ENCODE assay signal across 15 cellular contexts in genomic region chr16:2243781-2244180, GRCh38. TPM values are rescaled to one million over a fixed set of nuclear protein-coding genes. Genes with fewer than 3 reads are reported as not detected.
DNase-seq lines count a peak whose midpoint lies in the region; ATAC-seq, FAIRE-seq and TF ChIP-seq lines count a peak whose summit lies in the region.
"Had no signal": no experiment of that assay in that cellular context is flagged by ENCODE, and none has a peak within 500 bp of the region (broad histone marks: within the 10 kb centered on the region; RNA-seq: fewer than 3 reads in every experiment).

No MANE protein-coding gene starts in this region.

- in situ Hi-C loops in K562 (cut with MboI), result no loop called here

- H4K20me1 ChIP-seq in K562 (replicated peaks; ENCODE audit: control insufficient read depth, insufficient read depth, low read length), result no peaks in the 10 kb centered on the region
- H4K20me1 ChIP-seq in neural progenitor cell (ENCODE audit: low read depth), result peaks cover 15% of the 10 kb centered on the region

- no peaks in the 10 kb centered on the region for H3K9me3 Mint-ChIP-seq in natural killer cell treated with Interleukin-12 subunit alpha and Interleukin-12 subunit beta and Interleukin-15 and Interleukin-18, amount 100 ng/mL, for 72 hours
- no peaks in the 10 kb centered on the region for H3K9me3 Mint-ChIP-seq in natural killer cell
- H3K9me3 Mint-ChIP-seq in neural crest cell, result no peaks in the 10 kb centered on the region
- H3K9me3 Mint-ChIP-seq in neural progenitor cell, result no peaks in the 10 kb centered on the region
- H3K9me3 Mint-ChIP-seq: CD8-positive, alpha-beta T cell had no signal

- H3K79me2 ChIP-seq in K562 (ENCODE audit: control insufficient read depth, insufficient read depth, low read length) (peaks cover 22% of the 10 kb centered on the region), neural progenitor cell (ENCODE audit: low read depth) (peaks cover 19% of the 10 kb centered on the region)

- H3K9me3 ChIP-seq in K562 (replicated peaks; ENCODE audit: control insufficient read depth, insufficient read depth, low read depth, low read length), result no peaks in the 10 kb centered on the region
- no peaks in the 10 kb centered on the region for H3K9me3 ChIP-seq in neural progenitor cell (ENCODE audit: low read depth)
- H3K9me3 ChIP-seq: BE2C, Caco-2 had no signal

- TF ChIP-seq POLR2A in K562 (conservative IDR thresholded peaks at IDR 0.05), result no peak

- H3K4me3 Mint-ChIP-seq in natural killer cell treated with Interleukin-12 subunit alpha and Interleukin-12 subunit beta and Interleukin-15 and Interleukin-18, amount 100 ng/mL, for 72 hours, result no peak overlapping the region
- no peak overlapping the region for H3K4me3 Mint-ChIP-seq in natural killer cell
- peak overlapping the region; percentile 22 for H3K4me3 Mint-ChIP-seq in neural crest cell
- no peak overlapping the region for H3K4me3 Mint-ChIP-seq in neural progenitor cell
- H3K4me3 Mint-ChIP-seq: CD14-positive monocyte; CD8-positive, alpha-beta T cell had no signal

- H3K4me2 ChIP-seq in K562 (ENCODE audit: insufficient read depth, low read length), result no peak overlapping the region
- no peak overlapping the region for H3K4me2 ChIP-seq in neural progenitor cell

- peaks cover 0 to 2% of the 10 kb centered on the region in 2 donors for H3K4me1 Mint-ChIP-seq in natural killer cell treated with Interleukin-12 subunit alpha and Interleukin-12 subunit beta and Interleukin-15 and Interleukin-18, amount 100 ng/mL, for 72 hours (ENCODE audit: low read depth in 2 of 2)
- H3K4me1 Mint-ChIP-seq in natural killer cell (no peaks in the 10 kb centered on the region), neural crest cell (no peaks in the 10 kb centered on the region), neural progenitor cell (no peaks in the 10 kb centered on the region)

- BruUV-seq in K562 (replicated peaks; lab: Mats Ljungman, UMichigan), result no TSS peak

- intact Hi-C loops in natural killer cell (cut with micrococcal nuclease), result no loop called here
- intact Hi-C loops in K562 (cut with micrococcal nuclease), result no loop called here

- TF ChIP-seq EP300 in K562 (IDR thresholded peaks at IDR 0.05; ENCODE audit: low read length), result no peak

- no peak for TF ChIP-seq CTCF in natural killer cell (IDR thresholded peaks at IDR 0.05)
- TF ChIP-seq CTCF in K562 (IDR thresholded peaks at IDR 0.05 in 2 of 3, conservative IDR thresholded peaks at IDR 0.05 in 1 of 3; ENCODE audit: insufficient read depth in 2 of 3, low read depth in 1 of 3, low read length in 3 of 3), result no peak
- TF ChIP-seq CTCF in neural crest cell (conservative IDR thresholded peaks at IDR 0.05), result no peak
- TF ChIP-seq CTCF in neural progenitor cell (IDR thresholded peaks at IDR 0.05), result no peak

- no peaks in the 10 kb centered on the region for H3K27me3 Mint-ChIP-seq in natural killer cell treated with Interleukin-12 subunit alpha and Interleukin-12 subunit beta and Interleukin-15 and Interleukin-18, amount 100 ng/mL, for 72 hours
- no peaks in the 10 kb centered on the region for H3K27me3 Mint-ChIP-seq in natural killer cell (ENCODE audit: low read depth in 2 of 2)
- H3K27me3 Mint-ChIP-seq in neural crest cell (ENCODE audit: low read depth), result peaks cover 12% of the 10 kb centered on the region
- H3K27me3 Mint-ChIP-seq in neural progenitor cell (ENCODE audit: insufficient read depth, low read depth), result peaks cover 6% of the 10 kb centered on the region

- H3K36me3 ChIP-seq in H7 (replicated peaks; ENCODE audit: control insufficient read depth, insufficient read depth, low read length), result peaks cover 11% of the 10 kb centered on the region
- H3K36me3 ChIP-seq in K562 (ENCODE audit: control insufficient read depth, insufficient read depth, low read length), result peaks cover 74% of the 10 kb centered on the region; the same call in 2 of the 3 replicates
- H3K36me3 ChIP-seq in neural progenitor cell, result no peaks in the 10 kb centered on the region

- H3K4me1 ChIP-seq in K562 (replicated peaks in 1 of 2; ENCODE audit: control insufficient read depth in 2 of 2, insufficient read depth in 2 of 2, low read length in 2 of 2), result peaks cover 0 to 40% of the 10 kb centered on the region in 2 experiments; a peak in 2 of 5 replicates
- H3K4me1 ChIP-seq in neural progenitor cell, result peaks cover 2% of the 10 kb centered on the region
- H3K4me1 ChIP-seq: BE2C, Caco-2 had no signal

- H3K9me1 ChIP-seq in K562 (ENCODE audit: control insufficient read depth, insufficient read depth, low read length), result no peaks in the 10 kb centered on the region

- H3K27ac Mint-ChIP-seq in natural killer cell treated with Interleukin-12 subunit alpha and Interleukin-12 subunit beta and Interleukin-15 and Interleukin-18, amount 100 ng/mL, for 72 hours, result no peak overlapping the region
- no peak overlapping the region for H3K27ac Mint-ChIP-seq in natural killer cell
- H3K27ac Mint-ChIP-seq in neural crest cell (ENCODE audit: unreplicated experiment), result no peak overlapping the region
- no peak overlapping the region for H3K27ac Mint-ChIP-seq in neural progenitor cell
- H3K27ac Mint-ChIP-seq: CD14-positive monocyte; CD8-positive, alpha-beta T cell had no signal

- H2AFZ ChIP-seq in K562 (ENCODE audit: low read depth, low read length) (no peak overlapping the region), neural progenitor cell (replicated peaks) (no peak overlapping the region)

- FAIRE-seq in K562 (lab: Jason Lieb, UNC), result no peak
- FAIRE-seq: A204.1, H54 had no signal

- H3K36me3 Mint-ChIP-seq in natural killer cell treated with Interleukin-12 subunit alpha and Interleukin-12 subunit beta and Interleukin-15 and Interleukin-18, amount 100 ng/mL, for 72 hours, result no peaks in the 10 kb centered on the region
- H3K36me3 Mint-ChIP-seq in natural killer cell (no peaks in the 10 kb centered on the region), neural crest cell (ENCODE audit: low read depth) (peaks cover 5% of the 10 kb centered on the region), neural progenitor cell (peaks cover 9% of the 10 kb centered on the region)

- peak; percentile 57 for DNase-seq in natural killer cell treated with Interleukin-12 subunit alpha and Interleukin-12 subunit beta and Interleukin-15 and Interleukin-18, amount 100 ng/mL, for 72 hours (ENCODE audit: low spot score)
- DNase-seq in natural killer cell, result no peak
- peak; percentile 52 for DNase-seq in H7
- no peak for DNase-seq in K562 (ENCODE audit: extremely low read depth in 1 of 4, low spot score in 3 of 4)
- DNase-seq in neural crest cell (ENCODE audit: low read depth, low spot score), result no peak
- no peak for DNase-seq in HuH-7 (ENCODE audit: low spot score)
- no peak for DNase-seq in NCI-H748 (lab: John Stamatoyannopoulos, UW; ENCODE audit: unreplicated experiment)
- no peak for DNase-seq in neural progenitor cell (ENCODE audit: low spot score)
- DNase-seq: Caco-2; CD8-positive, alpha-beta T cell; GF-D8 had no signal

- no peak overlapping the region; a peak in 1 of 4 replicates for H3K9ac ChIP-seq in K562 (ENCODE audit: insufficient read depth in 1 of 2, low read depth in 2 of 2, low read length in 2 of 2)
- H3K9ac ChIP-seq in neural progenitor cell, result no peak overlapping the region

- no peak for TF ChIP-seq RAD21 in K562 (CRISPR knock-in tag; conservative IDR thresholded peaks at IDR 0.05 in 1 of 2, IDR thresholded peaks at IDR 0.05 in 1 of 2)

- 98% methylated on average over 10 of the region's 11 CpGs for whole genome bisulfite sequencing in K562 (ENCODE audit: insufficient coverage, low coverage, missing lambda C conversion rate)

- H3K4me3 ChIP-seq in H7 (ENCODE audit: insufficient read depth, low read depth, low read length) (no peak overlapping the region), K562 (no peak overlapping the region), neural progenitor cell (no peak overlapping the region)

- POLR2A ChIA-PET in K562 (lab: Yijun Ruan, JAX), result interaction anchor here (0.6 to 3.2 kb wide), 2 partner anchors 12 to 29 kb away, joined by 5 to 19 read pairs; partner anchors contain the start of gene PGP

- H3K27ac ChIP-seq in K562 (ENCODE audit: extremely low read depth, low read depth, low read length) (no peak overlapping the region), neural progenitor cell (no peak overlapping the region)

- H3K27me3 ChIP-seq in H7 (ENCODE audit: control insufficient read depth, insufficient read depth, low read length), result no peaks in the 10 kb centered on the region
- no peaks in the 10 kb centered on the region for H3K27me3 ChIP-seq in K562 (ENCODE audit: control insufficient read depth in 2 of 2, insufficient read depth in 2 of 2, low read length in 2 of 2)
- H3K27me3 ChIP-seq in neural progenitor cell, result no peaks in the 10 kb centered on the region
- H3K27me3 ChIP-seq: BE2C had no signal

- peaks cover 12% of the 10 kb centered on the region for H3F3A ChIP-seq in neural progenitor cell (ENCODE audit: low read depth)

- CTCF ChIA-PET in K562 (lab: Yijun Ruan, JAX; ENCODE audit: low intra/inter-chr PET ratio), result no interaction called here

- no peak for ATAC-seq in natural killer cell treated with Interleukin-12 subunit alpha and Interleukin-12 subunit beta and Interleukin-15 and Interleukin-18, amount 100 ng/mL, for 72 hours
- no peak for ATAC-seq in natural killer cell
- no peak for ATAC-seq in K562
- ATAC-seq: CD8-positive, alpha-beta T cell had no signal

RNA-seq across cellular contexts. Expression of gene DNASE1L2, which starts 7.5 kb away (rescaled TPM):
- 1 to 10 TPM in 1 of 2 donors, under 1 TPM in 1; 0.88 to 3.5 TPM for total RNA-seq in natural killer cell treated with Interleukin-12 subunit alpha and Interleukin-12 subunit beta and Interleukin-15 and Interleukin-18, amount 100 ng/mL, for 72 hours
- total RNA-seq in natural killer cell (1 to 10 TPM in 1 of 3 donors, under 1 TPM in 2; 0.19 to 1.4 (median 0.77) TPM), K562 (2014; rRNA removed) (2.2 and 2.6 TPM in 2 replicates), K562 (2014; rRNA removed; fragmentation: Illumina TruSeq; extraction: Trizol) (0.11 TPM in 1 of 2 replicates, not detected in the other), K562 (2015; rRNA removed; fragmentation: Illumina TruSeq; extraction: Trizol) (1.9 and 2.1 TPM in 2 replicates), K562 (2021) (2.7 and 4.1 TPM in 2 replicates), neural crest cell (1.6 and 2.6 TPM in 2 replicates), neural progenitor cell (ENCODE audit: low replicate concordance) (0.21 and 1.6 TPM in 2 replicates)
- 0.48 and 0.69 TPM in 2 replicates for total RNA-seq in H7 (2014; rRNA removed; shearing (Covaris generic))
- total RNA-seq in K562 (2011; cell fraction: chromatin; rRNA removed; ENCODE audit: low replicate concordance), result 8.6 and 40.6 TPM in 2 replicates
- 34.9 and 37.8 TPM in 2 replicates for total RNA-seq in K562 (2011; cell fraction: nucleolus; rRNA removed)
- total RNA-seq in K562 (2011; cell fraction: nucleoplasm; rRNA removed), result 12.8 and 15.3 TPM in 2 replicates
- polyA plus RNA-seq in K562 (2011; rRNA removed) (1.6 and 4.6 TPM in 2 replicates), K562 (2014; fragmentation: Illumina TruSeq; extraction: Trizol) (0.25 and 0.83 TPM in 2 replicates), K562 (2014; fragmentation: Nextera tagmentation; extraction: Ambion mirVana) (under 1 TPM in 1 of 2 experiments, not detected in 1; 0.08 TPM), K562 (2014; rRNA removed) (2.5 and 3.1 TPM in 2 replicates)
- polyA plus RNA-seq in K562 (2011; cell fraction: cytosol; rRNA removed), result 2.3 and 6.0 TPM in 2 replicates
- 47.3 and 57.1 TPM in 2 replicates for polyA plus RNA-seq in K562 (2011; cell fraction: nucleus; rRNA removed)
- polyA plus RNA-seq in K562 (2012), result 2.7 and 5.3 TPM in 2 replicates
- 0.11 and 0.45 TPM in 2 replicates for polyA minus RNA-seq in K562 (2011; rRNA and poly(A)+ RNA removed)
- polyA minus RNA-seq in K562 (2011; cell fraction: cytosol; rRNA and poly(A)+ RNA removed), result 0.38 and 1.8 TPM in 2 replicates
- 5.1 and 6.1 TPM in 2 replicates for polyA minus RNA-seq in K562 (2011; cell fraction: nucleus; rRNA and poly(A)+ RNA removed)
- polyA plus RNA-seq: CD14-positive monocyte had no signal

RNA-seq across cellular contexts. Expression of gene ECI1, which starts 7.6 kb away (rescaled TPM):
- 10 to 100 TPM; 29.1 to 51.1 TPM for total RNA-seq in natural killer cell treated with Interleukin-12 subunit alpha and Interleukin-12 subunit beta and Interleukin-15 and Interleukin-18, amount 100 ng/mL, for 72 hours
- 10 to 100 TPM; 14.6 to 19.2 (median 19.0) TPM for total RNA-seq in natural killer cell
- 115 and 122 TPM in 2 replicates for total RNA-seq in H7 (2014; rRNA removed; shearing (Covaris generic))
- 82.7 and 201 TPM in 2 replicates for total RNA-seq in K562 (2011; cell fraction: chromatin; rRNA removed; ENCODE audit: low replicate concordance)
- 140 and 148 TPM in 2 replicates for total RNA-seq in K562 (2011; cell fraction: nucleolus; rRNA removed)
- total RNA-seq in K562 (2011; cell fraction: nucleoplasm; rRNA removed), result 85.4 and 93.3 TPM in 2 replicates
- total RNA-seq in K562 (2014; rRNA removed), result 175 and 241 TPM in 2 replicates
- 21.4 and 22.6 TPM in 2 replicates for total RNA-seq in K562 (2014; rRNA removed; fragmentation: Illumina TruSeq; extraction: Trizol)
- 54.0 and 55.0 TPM in 2 replicates for total RNA-seq in K562 (2015; rRNA removed; fragmentation: Illumina TruSeq; extraction: Trizol)
- total RNA-seq in K562 (2021), result 172 and 181 TPM in 2 replicates
- 70.5 and 106 TPM in 2 replicates for polyA plus RNA-seq in K562 (2011; rRNA removed)
- 147 and 284 TPM in 2 replicates for polyA plus RNA-seq in K562 (2011; cell fraction: cytosol; rRNA removed)
- 105 and 118 TPM in 2 replicates for polyA plus RNA-seq in K562 (2011; cell fraction: nucleus; rRNA removed)
- polyA plus RNA-seq in K562 (2012), result 136 and 268 TPM in 2 replicates
- 32.0 and 72.2 TPM in 2 replicates for polyA plus RNA-seq in K562 (2014; fragmentation: Illumina TruSeq; extraction: Trizol)
- polyA plus RNA-seq in K562 (2014; fragmentation: Nextera tagmentation; extraction: Ambion mirVana), result 1 to 10 TPM; 4.7 to 7.6 TPM
- polyA plus RNA-seq in K562 (2014; rRNA removed), result 189 and 199 TPM in 2 replicates
- polyA minus RNA-seq in K562 (2011; rRNA and poly(A)+ RNA removed), result 14.3 and 21.6 TPM in 2 replicates
- polyA minus RNA-seq in K562 (2011; cell fraction: cytosol; rRNA and poly(A)+ RNA removed), result 51.2 and 72.4 TPM in 2 replicates
- 26.7 and 36.3 TPM in 2 replicates for polyA minus RNA-seq in K562 (2011; cell fraction: nucleus; rRNA and poly(A)+ RNA removed)
- total RNA-seq in neural crest cell, result 71.9 and 79.2 TPM in 2 replicates
- total RNA-seq in neural progenitor cell (ENCODE audit: low replicate concordance), result 39.7 and 85.6 TPM in 2 replicates

RNA-seq across cellular contexts. Expression of gene E4F1, which starts 20.4 kb away (rescaled TPM):
- 10 to 100 TPM; 27.5 to 51.8 TPM for total RNA-seq in natural killer cell treated with Interleukin-12 subunit alpha and Interleukin-12 subunit beta and Interleukin-15 and Interleukin-18, amount 100 ng/mL, for 72 hours
- total RNA-seq in natural killer cell, result 10 to 100 TPM; 43.6 to 45.7 (median 45.7) TPM
- 33.4 and 36.8 TPM in 2 replicates for total RNA-seq in H7 (2014; rRNA removed; shearing (Covaris generic))
- 59.2 and 250 TPM in 2 replicates for total RNA-seq in K562 (2011; cell fraction: chromatin; rRNA removed; ENCODE audit: low replicate concordance)
- 208 and 236 TPM in 2 replicates for total RNA-seq in K562 (2011; cell fraction: nucleolus; rRNA removed)
- total RNA-seq in K562 (2011; cell fraction: nucleoplasm; rRNA removed), result 68.1 and 94.3 TPM in 2 replicates
- total RNA-seq in K562 (2014; rRNA removed), result 94.9 and 97.1 TPM in 2 replicates
- total RNA-seq in K562 (2014; rRNA removed; fragmentation: Illumina TruSeq; extraction: Trizol), result 3.7 and 5.5 TPM in 2 replicates
- total RNA-seq in K562 (2015; rRNA removed; fragmentation: Illumina TruSeq; extraction: Trizol), result 33.1 and 37.3 TPM in 2 replicates
- 53.2 and 63.2 TPM in 2 replicates for total RNA-seq in K562 (2021)
- polyA plus RNA-seq in K562 (2011; rRNA removed), result 20.4 and 32.0 TPM in 2 replicates
- 27.5 and 65.2 TPM in 2 replicates for polyA plus RNA-seq in K562 (2011; cell fraction: cytosol; rRNA removed)
- 215 and 329 TPM in 2 replicates for polyA plus RNA-seq in K562 (2011; cell fraction: nucleus; rRNA removed)
- polyA plus RNA-seq in K562 (2012), result 34.9 and 35.9 TPM in 2 replicates
- polyA plus RNA-seq in K562 (2014; fragmentation: Illumina TruSeq; extraction: Trizol), result 5.6 and 23.2 TPM in 2 replicates
- polyA plus RNA-seq in K562 (2014; fragmentation: Nextera tagmentation; extraction: Ambion mirVana), result under 1 TPM; 0.48 to 0.96 TPM
- polyA plus RNA-seq in K562 (2014; rRNA removed), result 58.7 and 62.7 TPM in 2 replicates
- polyA minus RNA-seq in K562 (2011; rRNA and poly(A)+ RNA removed), result 5.5 and 8.4 TPM in 2 replicates
- polyA minus RNA-seq in K562 (2011; cell fraction: cytosol; rRNA and poly(A)+ RNA removed), result 30.6 and 30.9 TPM in 2 replicates
- 67.1 and 68.3 TPM in 2 replicates for polyA minus RNA-seq in K562 (2011; cell fraction: nucleus; rRNA and poly(A)+ RNA removed)
- 37.5 and 38.9 TPM in 2 replicates for total RNA-seq in neural crest cell
- 7.4 and 37.7 TPM in 2 replicates for total RNA-seq in neural progenitor cell (ENCODE audit: low replicate concordance)

RNA-seq across cellular contexts. Expression of gene RNPS1, which starts 24.1 kb away (rescaled TPM):
- 100 to 1,000 TPM; 256 to 334 TPM for total RNA-seq in natural killer cell treated with Interleukin-12 subunit alpha and Interleukin-12 subunit beta and Interleukin-15 and Interleukin-18, amount 100 ng/mL, for 72 hours
- total RNA-seq in natural killer cell, result 100 to 1,000 TPM; 269 to 284 (median 273) TPM
- total RNA-seq in H7 (2014; rRNA removed; shearing (Covaris generic)), result 282 and 306 TPM in 2 replicates
- total RNA-seq in K562 (2011; cell fraction: chromatin; rRNA removed; ENCODE audit: low replicate concordance), result 373 and 378 TPM in 2 replicates
- total RNA-seq in K562 (2011; cell fraction: nucleolus; rRNA removed), result 251 and 274 TPM in 2 replicates
- total RNA-seq in K562 (2011; cell fraction: nucleoplasm; rRNA removed), result 357 and 477 TPM in 2 replicates
- 252 and 305 TPM in 2 replicates for total RNA-seq in K562 (2014; rRNA removed)
- total RNA-seq in K562 (2014; rRNA removed; fragmentation: Illumina TruSeq; extraction: Trizol), result 122 and 138 TPM in 2 replicates
- total RNA-seq in K562 (2015; rRNA removed; fragmentation: Illumina TruSeq; extraction: Trizol), result 188 and 196 TPM in 2 replicates
- 338 and 343 TPM in 2 replicates for total RNA-seq in K562 (2021)
- 202 and 211 TPM in 2 replicates for polyA plus RNA-seq in K562 (2011; rRNA removed)
- 319 and 500 TPM in 2 replicates for polyA plus RNA-seq in K562 (2011; cell fraction: cytosol; rRNA removed)
- 227 and 282 TPM in 2 replicates for polyA plus RNA-seq in K562 (2011; cell fraction: nucleus; rRNA removed)
- polyA plus RNA-seq in K562 (2012), result 240 and 340 TPM in 2 replicates
- polyA plus RNA-seq in K562 (2014; fragmentation: Illumina TruSeq; extraction: Trizol), result 307 and 351 TPM in 2 replicates
- polyA plus RNA-seq in K562 (2014; fragmentation: Nextera tagmentation; extraction: Ambion mirVana), result 10 to 100 TPM; 44.9 to 50.6 TPM
- polyA plus RNA-seq in K562 (2014; rRNA removed), result 286 and 343 TPM in 2 replicates
- polyA minus RNA-seq in K562 (2011; rRNA and poly(A)+ RNA removed), result 122 and 170 TPM in 2 replicates
- 137 and 148 TPM in 2 replicates for polyA minus RNA-seq in K562 (2011; cell fraction: cytosol; rRNA and poly(A)+ RNA removed)
- 71.2 and 87.7 TPM in 2 replicates for polyA minus RNA-seq in K562 (2011; cell fraction: nucleus; rRNA and poly(A)+ RNA removed)
- 390 and 420 TPM in 2 replicates for total RNA-seq in neural crest cell
- 176 and 284 TPM in 2 replicates for total RNA-seq in neural progenitor cell (ENCODE audit: low replicate concordance)

RNA-seq across cellular contexts. Expression of gene PGP, which starts 29.1 kb away (rescaled TPM):
- 10 to 100 TPM; 18.8 to 39.8 TPM for total RNA-seq in natural killer cell treated with Interleukin-12 subunit alpha and Interleukin-12 subunit beta and Interleukin-15 and Interleukin-18, amount 100 ng/mL, for 72 hours
- total RNA-seq in natural killer cell (10 to 100 TPM in 2 of 3 donors, 1 to 10 TPM in 1; 9.7 to 12.8 (median 12.4) TPM), K562 (2014; rRNA removed) (57.6 and 70.2 TPM in 2 replicates), K562 (2014; rRNA removed; fragmentation: Illumina TruSeq; extraction: Trizol) (8.5 and 11.4 TPM in 2 replicates), K562 (2015; rRNA removed; fragmentation: Illumina TruSeq; extraction: Trizol) (24.1 and 26.5 TPM in 2 replicates), K562 (2021) (44.9 and 49.6 TPM in 2 replicates), neural crest cell (47.3 and 50.2 TPM in 2 replicates), neural progenitor cell (ENCODE audit: low replicate concordance) (13.3 and 42.9 TPM in 2 replicates)
- 42.5 and 57.4 TPM in 2 replicates for total RNA-seq in H7 (2014; rRNA removed; shearing (Covaris generic))
- total RNA-seq in K562 (2011; cell fraction: chromatin; rRNA removed; ENCODE audit: low replicate concordance), result 31.1 and 74.2 TPM in 2 replicates
- 69.6 and 75.5 TPM in 2 replicates for total RNA-seq in K562 (2011; cell fraction: nucleolus; rRNA removed)
- total RNA-seq in K562 (2011; cell fraction: nucleoplasm; rRNA removed), result 40.6 and 42.6 TPM in 2 replicates
- polyA plus RNA-seq in K562 (2011; rRNA removed) (19.6 and 27.9 TPM in 2 replicates), K562 (2014; fragmentation: Illumina TruSeq; extraction: Trizol) (14.2 and 20.7 TPM in 2 replicates), K562 (2014; fragmentation: Nextera tagmentation; extraction: Ambion mirVana) (1 to 10 TPM; 1.1 to 3.0 TPM), K562 (2014; rRNA removed) (54.0 and 55.6 TPM in 2 replicates)
- polyA plus RNA-seq in K562 (2011; cell fraction: cytosol; rRNA removed), result 27.6 and 84.2 TPM in 2 replicates
- polyA plus RNA-seq in K562 (2011; cell fraction: nucleus; rRNA removed), result 92.6 and 123 TPM in 2 replicates
- polyA plus RNA-seq in K562 (2012), result 33.7 and 34.1 TPM in 2 replicates
- polyA minus RNA-seq in K562 (2011; rRNA and poly(A)+ RNA removed), result 7.3 and 7.4 TPM in 2 replicates
- polyA minus RNA-seq in K562 (2011; cell fraction: cytosol; rRNA and poly(A)+ RNA removed), result 13.6 and 18.7 TPM in 2 replicates
- polyA minus RNA-seq in K562 (2011; cell fraction: nucleus; rRNA and poly(A)+ RNA removed), result 29.8 and 32.1 TPM in 2 replicates

Comparison
In these comparisons a context has a peak if more than half of its experiments do, and no peak if none do; other contexts are left out.
1. DNase-seq: peak in natural killer cell treated with Interleukin-12 subunit alpha and Interleukin-12 subunit beta and Interleukin-15 and Interleukin-18, amount 100 ng/mL, for 72 hours (single experiment) and H7 (single experiment); none in natural killer cell (single experiment), K562 (0 of 4), neural crest cell (single experiment), HuH-7 (single experiment), NCI-H748 (single experiment) and neural progenitor cell (single experiment).